10 cellular contexts compared by ENCODE assay signal in the genomic region with DNA sequence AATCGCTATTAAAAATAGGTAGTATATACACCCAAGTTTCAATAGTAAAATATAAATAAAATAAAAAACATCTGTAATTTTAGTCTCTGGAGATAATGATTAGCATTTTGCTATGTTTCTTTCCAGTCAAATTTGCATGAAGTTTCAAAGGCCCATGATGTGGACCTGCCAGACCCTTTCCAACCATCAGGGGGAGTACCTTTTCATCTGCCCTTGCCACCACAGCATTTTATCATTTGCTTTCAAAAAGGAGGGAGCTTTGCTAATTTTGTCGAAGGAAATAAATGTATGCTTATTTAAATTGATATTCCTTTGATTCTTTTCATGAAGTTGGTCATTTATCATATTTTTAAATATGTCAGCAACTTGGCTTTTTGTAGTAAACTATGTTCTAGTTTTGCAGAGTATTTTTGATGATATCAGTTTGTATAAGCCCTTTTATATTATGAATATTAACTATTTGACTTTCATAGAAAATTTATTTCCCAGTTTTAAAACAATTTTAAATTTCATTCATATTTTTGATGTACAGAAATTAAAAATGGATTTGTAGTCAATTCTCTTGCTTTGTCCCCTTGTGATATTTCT.
DNase-seq lines count a peak whose midpoint lies in the region; ATAC-seq and TF ChIP-seq lines count a peak whose summit lies in the region.
"Had no signal": no experiment of that assay in that cellular context is flagged by ENCODE, and none has a peak within 500 bp of the region (broad histone marks: within the 10 kb centered on the region; RNA-seq: fewer than 3 reads in every experiment).

No MANE protein-coding gene starts in this region.

- no peaks in the 10 kb centered on the region for H3K9me2 ChIP-seq in SU-DHL-6 (replicated peaks; ENCODE audit: insufficient read depth, low read length)

- H3K4me1 Mint-ChIP-seq in activated naive CD4-positive, alpha-beta T cell treated with anti-CD3 and anti-CD28 coated beads for 36 hours (ENCODE audit: low read depth): no peaks in the 10 kb centered on the region

- H3K27me3 Mint-ChIP-seq in activated naive CD4-positive, alpha-beta T cell treated with anti-CD3 and anti-CD28 coated beads for 36 hours (ENCODE audit: low read depth): no peaks in the 10 kb centered on the region

- intact Hi-C loops in activated naive CD4-positive, alpha-beta T cell treated with anti-CD3 and anti-CD28 coated beads for 36 hours (cut with micrococcal nuclease): loop anchor here (10.0 kb wide), 1 partner anchor 796 kb away; no protein-coding TSS in a partner anchor

- peak; percentile 15 for DNase-seq in activated naive CD4-positive, alpha-beta T cell treated with anti-CD3 and anti-CD28 coated beads for 36 hours
- no peak for DNase-seq in activated naive CD4-positive, alpha-beta T cell treated with anti-CD3 and anti-CD28 coated beads, Interleukin-2, amount 50 U/mL, for 72 hours (ENCODE audit: low spot score in 2 of 2)
- DNase-seq in hepatic stellate cell (ENCODE audit: low spot score): peak; percentile 16
- no peak for DNase-seq in NCI-H510A treated with DMSO at 0.1 percent for 48 hours (lab: John Stamatoyannopoulos, UW)
- DNase-seq in islet precursor cell: no peak

- H3K27ac ChIP-seq in SU-DHL-6 (ENCODE audit: low read depth, low read length): peak overlapping the region; percentile 13; the same call in 1 of the 2 replicates
- H3K27ac ChIP-seq: epithelial cell of prostate, thoracic aorta had no signal

- H3K36me3 ChIP-seq in SU-DHL-6 (ENCODE audit: low read length): peaks cover 9% of the 10 kb centered on the region; the same call in 1 of the 2 replicates

- H3K9me3 Mint-ChIP-seq in activated naive CD4-positive, alpha-beta T cell treated with anti-CD3 and anti-CD28 coated beads for 36 hours: no peaks in the 10 kb centered on the region
- H3K9me3 Mint-ChIP-seq in activated naive CD4-positive, alpha-beta T cell treated with anti-CD3 and anti-CD28 coated beads, Interleukin-2, amount 50 U/mL, for 72 hours: no peaks in the 10 kb centered on the region

- no peak overlapping the region for H3K4me3 ChIP-seq in SU-DHL-6 (ENCODE audit: insufficient read depth, low read length, poor library complexity, severe bottlenecking)
- H3K4me3 ChIP-seq: thoracic aorta had no signal

- no peak overlapping the region for H3K9ac ChIP-seq in SU-DHL-6 (ENCODE audit: low read length)

- no peaks in the 10 kb centered on the region for H3K79me2 ChIP-seq in SU-DHL-6 (ENCODE audit: insufficient read depth, low read length)

- no peaks in the 10 kb centered on the region for H3K9me3 ChIP-seq in SU-DHL-6 (ENCODE audit: insufficient read depth, low read length)
- H3K9me3 ChIP-seq: thoracic aorta had no signal

- H3K4me3 Mint-ChIP-seq in activated naive CD4-positive, alpha-beta T cell treated with anti-CD3 and anti-CD28 coated beads for 36 hours: no peak overlapping the region

- H2AFZ ChIP-seq in SU-DHL-6 (ENCODE audit: low read depth, low read length, severe bottlenecking): no peak overlapping the region

- no peak for ATAC-seq in activated naive CD4-positive, alpha-beta T cell treated with anti-CD3 and anti-CD28 coated beads, Interleukin-2, amount 50 U/mL, for 72 hours
- ATAC-seq in HG03457 (IDR thresholded peaks at IDR 0.05; ENCODE audit: unreplicated experiment) (peak; percentile 61), GM18519 (IDR thresholded peaks at IDR 0.05; ENCODE audit: low FRiP score, unreplicated experiment) (no peak)

- H4K20me1 ChIP-seq in SU-DHL-6 (ENCODE audit: low read depth, low read length): no peaks in the 10 kb centered on the region

- H3K36me3 Mint-ChIP-seq in activated naive CD4-positive, alpha-beta T cell treated with anti-CD3 and anti-CD28 coated beads for 36 hours (ENCODE audit: low read depth): peaks cover 22% of the 10 kb centered on the region
- peaks cover 0 to 8% of the 10 kb centered on the region in 2 donors for H3K36me3 Mint-ChIP-seq in activated naive CD4-positive, alpha-beta T cell treated with anti-CD3 and anti-CD28 coated beads, Interleukin-2, amount 50 U/mL, for 72 hours

- TF ChIP-seq CTCF in SU-DHL-6 (IDR thresholded peaks at IDR 0.05; ENCODE audit: insufficient read depth, low read length, poor library complexity, severe bottlenecking): peak; percentile 69

- no peak overlapping the region for H3K27ac Mint-ChIP-seq in activated naive CD4-positive, alpha-beta T cell treated with anti-CD3 and anti-CD28 coated beads for 36 hours
- no peak overlapping the region for H3K27ac Mint-ChIP-seq in activated naive CD4-positive, alpha-beta T cell treated with anti-CD3 and anti-CD28 coated beads, Interleukin-2, amount 50 U/mL, for 72 hours

- CTCF ChIA-PET in activated naive CD4-positive, alpha-beta T cell treated with anti-CD3 and anti-CD28 coated beads for 36 hours (lab: Charles Lee): interaction anchor here (0.6 to 1.4 kb wide), 2 partner anchors 12 to 59 kb away, joined by 3 to 4 read pairs; no protein-coding TSS in a partner anchor

- no peaks in the 10 kb centered on the region for H3F3A ChIP-seq in SU-DHL-6 (ENCODE audit: insufficient read depth)

- no peaks in the 10 kb centered on the region for H3K27me3 ChIP-seq in SU-DHL-6 (ENCODE audit: low read length)

- no peak overlapping the region for H3K4me2 ChIP-seq in SU-DHL-6 (ENCODE audit: low read depth, low read length, poor library complexity, severe bottlenecking)

Comparison
In these comparisons a context has a peak if more than half of its experiments do, and no peak if none do; other contexts are left out.
1. DNase-seq: peak in activated naive CD4-positive, alpha-beta T cell treated with anti-CD3 and anti-CD28 coated beads for 36 hours (single experiment) and hepatic stellate cell (single experiment); none in activated naive CD4-positive, alpha-beta T cell treated with anti-CD3 and anti-CD28 coated beads, Interleukin-2, amount 50 U/mL, for 72 hours (0 of 2), NCI-H510A treated with DMSO at 0.1 percent for 48 hours (single experiment) and islet precursor cell (single experiment).